ENCODE assay signal across 18 cellular contexts in genomic region chr20:62734336-62734735, GRCh38. TPM values are rescaled to one million over a fixed set of nuclear protein-coding genes. Genes with fewer than 3 reads are reported as not detected.
DNase-seq lines count a peak whose midpoint lies in the region; ATAC-seq and TF ChIP-seq lines count a peak whose summit lies in the region.
"Had no signal": no experiment of that assay in that cellular context is flagged by ENCODE, and none has a peak within 500 bp of the region (broad histone marks: within the 10 kb centered on the region; RNA-seq: fewer than 3 reads in every experiment).

No MANE protein-coding gene starts in this region.

- H3K4me3 Mint-ChIP-seq in natural killer cell treated with Interleukin-12 subunit alpha and Interleukin-12 subunit beta and Interleukin-15 and Interleukin-18, amount 100 ng/mL, for 72 hours = no peak overlapping the region
- no peak overlapping the region for H3K4me3 Mint-ChIP-seq in natural killer cell
- H3K4me3 Mint-ChIP-seq in immature natural killer cell = no peak overlapping the region
- H3K4me3 Mint-ChIP-seq: CD8-positive, alpha-beta memory T cell; H9; IgD-negative memory B cell had no signal

- H3K4me1 Mint-ChIP-seq in natural killer cell treated with Interleukin-12 subunit alpha and Interleukin-12 subunit beta and Interleukin-15 and Interleukin-18, amount 100 ng/mL, for 72 hours (ENCODE audit: low read depth in 2 of 2) = peaks cover 10 to 23% of the 10 kb centered on the region in 2 donors
- peaks cover 0 to 3% of the 10 kb centered on the region in 2 donors for H3K4me1 Mint-ChIP-seq in natural killer cell
- H3K4me1 Mint-ChIP-seq in immature natural killer cell = peaks cover 3% of the 10 kb centered on the region in 2 donors

- no peaks in the 10 kb centered on the region for H3K36me3 ChIP-seq in upper lobe of right lung
- no peaks in the 10 kb centered on the region for H3K36me3 ChIP-seq in brain microvascular endothelial cell (replicated peaks)
- H3K36me3 ChIP-seq: BE2C, SJCRH30 had no signal

- H3K27ac Mint-ChIP-seq in natural killer cell treated with Interleukin-12 subunit alpha and Interleukin-12 subunit beta and Interleukin-15 and Interleukin-18, amount 100 ng/mL, for 72 hours = no peak overlapping the region
- H3K27ac Mint-ChIP-seq in natural killer cell (no peak overlapping the region), immature natural killer cell (no peak overlapping the region)
- H3K27ac Mint-ChIP-seq: H9, IgD-negative memory B cell had no signal

- H3K4me1 ChIP-seq in right cardiac atrium (ENCODE audit: control insufficient read depth, insufficient read depth, low read length) = no peaks in the 10 kb centered on the region
- H3K4me1 ChIP-seq in upper lobe of right lung = no peaks in the 10 kb centered on the region

- no peak for ATAC-seq in natural killer cell treated with Interleukin-12 subunit alpha and Interleukin-12 subunit beta and Interleukin-15 and Interleukin-18, amount 100 ng/mL, for 72 hours
- ATAC-seq in natural killer cell (no peak), right cardiac atrium (no peak), upper lobe of right lung (no peak)
- ATAC-seq: GM12878 had no signal

- no peaks in the 10 kb centered on the region for H3K27me3 Mint-ChIP-seq in natural killer cell treated with Interleukin-12 subunit alpha and Interleukin-12 subunit beta and Interleukin-15 and Interleukin-18, amount 100 ng/mL, for 72 hours
- H3K27me3 Mint-ChIP-seq in natural killer cell (ENCODE audit: low read depth in 2 of 2) (no peaks in the 10 kb centered on the region), immature natural killer cell (ENCODE audit: low read depth in 3 of 3) (peaks cover 0 to 2% (median 2%) of the 10 kb centered on the region in 3 donors)
- H3K27me3 Mint-ChIP-seq: CD8-positive, alpha-beta memory T cell; IgD-negative memory B cell had no signal

- H3K9me3 ChIP-seq in right cardiac atrium (ENCODE audit: control insufficient read depth, low read length) = no peaks in the 10 kb centered on the region
- no peaks in the 10 kb centered on the region for H3K9me3 ChIP-seq in upper lobe of right lung
- H3K9me3 ChIP-seq: BE2C, SJCRH30 had no signal

- intact Hi-C loops in natural killer cell (cut with micrococcal nuclease) (no loop called here), right cardiac atrium (cut with DNase I) (no loop called here), upper lobe of right lung (cut with DNase I) (no loop called here)

- in situ Hi-C loops in brain microvascular endothelial cell (cut with HindIII; ENCODE audit: low pct_ligation_motif_present, low sequenced_read_pairs) = no loop called here

- 81% methylated on average over 11 of the region's 11 CpGs for WGBS in right cardiac atrium

- H3K36me3 Mint-ChIP-seq in natural killer cell treated with Interleukin-12 subunit alpha and Interleukin-12 subunit beta and Interleukin-15 and Interleukin-18, amount 100 ng/mL, for 72 hours = no peaks in the 10 kb centered on the region
- H3K36me3 Mint-ChIP-seq in natural killer cell (no peaks in the 10 kb centered on the region), immature natural killer cell (no peaks in the 10 kb centered on the region)
- H3K36me3 Mint-ChIP-seq: CD8-positive, alpha-beta memory T cell had no signal

- H3K9me3 Mint-ChIP-seq in natural killer cell treated with Interleukin-12 subunit alpha and Interleukin-12 subunit beta and Interleukin-15 and Interleukin-18, amount 100 ng/mL, for 72 hours = no peaks in the 10 kb centered on the region
- no peaks in the 10 kb centered on the region for H3K9me3 Mint-ChIP-seq in natural killer cell
- H3K9me3 Mint-ChIP-seq in immature natural killer cell = no peaks in the 10 kb centered on the region
- H3K9me3 Mint-ChIP-seq: CD8-positive, alpha-beta memory T cell; H9 had no signal

- peak; percentile 26 for DNase-seq in natural killer cell treated with Interleukin-12 subunit alpha and Interleukin-12 subunit beta and Interleukin-15 and Interleukin-18, amount 100 ng/mL, for 72 hours (ENCODE audit: low spot score)
- DNase-seq in natural killer cell (no peak), NB4 (ENCODE audit: low read depth) (peak; percentile 53), right cardiac atrium (peak in 2 of 3 donors; percentile 22 to 30), upper lobe of right lung (peak; percentile 52), brain microvascular endothelial cell (no peak), NCI-H1436 (lab: John Stamatoyannopoulos, UW) (no peak), immature natural killer cell (no peak)
- DNase-seq: CD8-positive, alpha-beta memory T cell; DND-41; GDM1; H9; NCI-H187 treated with DMSO at 0.1 percent for 48 hours; NCI-H526 treated with DMSO at 0.1 percent for 48 hours; SJCRH30 had no signal

- H3K27ac ChIP-seq in right cardiac atrium (ENCODE audit: low read length) (no peak overlapping the region), upper lobe of right lung (no peak overlapping the region), brain microvascular endothelial cell (no peak overlapping the region)
- H3K27ac ChIP-seq: SJCRH30 had no signal

- TF ChIP-seq CTCF in natural killer cell (IDR thresholded peaks at IDR 0.05) (no peak), NB4 (IDR thresholded peaks at IDR 0.05; ENCODE audit: low read depth, low read length) (no peak), upper lobe of right lung (IDR thresholded peaks at IDR 0.05) (no peak), brain microvascular endothelial cell (IDR thresholded peaks at IDR 0.05; ENCODE audit: low read depth, low read length, missing control alignments) (no peak)

- TF ChIP-seq POLR2A in NB4 (IDR thresholded peaks at IDR 0.05; ENCODE audit: extremely low read depth, insufficient read length) = no peak

- H3K4me3 ChIP-seq in NB4 (ENCODE audit: low read depth, low read length) = peak overlapping the region; percentile 41
- H3K4me3 ChIP-seq in right cardiac atrium (ENCODE audit: low read length) = no peak overlapping the region
- H3K4me3 ChIP-seq in upper lobe of right lung = no peak overlapping the region
- no peak overlapping the region for H3K4me3 ChIP-seq in brain microvascular endothelial cell (ENCODE audit: low read depth, low read length)
- H3K4me3 ChIP-seq: GM12878, SJCRH30 had no signal

- H3K27me3 ChIP-seq in right cardiac atrium (ENCODE audit: control insufficient read depth, insufficient read depth) (no peaks in the 10 kb centered on the region), upper lobe of right lung (peaks cover 18% of the 10 kb centered on the region), brain microvascular endothelial cell (replicated peaks) (no peaks in the 10 kb centered on the region)
- H3K27me3 ChIP-seq: BE2C had no signal

RNA-seq across cellular contexts. Expression of gene NTSR1, which starts 25.7 kb away (rescaled TPM):
- total RNA-seq in natural killer cell treated with Interleukin-12 subunit alpha and Interleukin-12 subunit beta and Interleukin-15 and Interleukin-18, amount 100 ng/mL, for 72 hours = not detected
- total RNA-seq in natural killer cell = under 1 TPM in 2 of 3 donors, not detected in 1; 0.11 to 0.45 TPM
- total RNA-seq in right cardiac atrium = under 1 TPM in 1 of 4 donors, not detected in 3; 0.06 TPM
- not detected for polyA plus RNA-seq in right cardiac atrium
- total RNA-seq in upper lobe of right lung = 0.09 TPM
- polyA plus RNA-seq in immature natural killer cell = not detected
- total RNA-seq: CD8-positive, alpha-beta memory T cell; GM12878 had no signal
- polyA plus RNA-seq: CD8-positive, alpha-beta memory T cell; GM12878; IgD-negative memory B cell had no signal

Comparison
In these comparisons a context has a peak if more than half of its experiments do, and no peak if none do; other contexts are left out.
1. DNase-seq: peak in natural killer cell treated with Interleukin-12 subunit alpha and Interleukin-12 subunit beta and Interleukin-15 and Interleukin-18, amount 100 ng/mL, for 72 hours (single experiment), NB4 (single experiment), right cardiac atrium (2 of 3) and upper lobe of right lung (single experiment); none in natural killer cell (single experiment), brain microvascular endothelial cell (single experiment), NCI-H1436 (single experiment) and immature natural killer cell (0 of 3).